ENCODE assay signal across 9 cellular contexts in the genomic region with DNA sequence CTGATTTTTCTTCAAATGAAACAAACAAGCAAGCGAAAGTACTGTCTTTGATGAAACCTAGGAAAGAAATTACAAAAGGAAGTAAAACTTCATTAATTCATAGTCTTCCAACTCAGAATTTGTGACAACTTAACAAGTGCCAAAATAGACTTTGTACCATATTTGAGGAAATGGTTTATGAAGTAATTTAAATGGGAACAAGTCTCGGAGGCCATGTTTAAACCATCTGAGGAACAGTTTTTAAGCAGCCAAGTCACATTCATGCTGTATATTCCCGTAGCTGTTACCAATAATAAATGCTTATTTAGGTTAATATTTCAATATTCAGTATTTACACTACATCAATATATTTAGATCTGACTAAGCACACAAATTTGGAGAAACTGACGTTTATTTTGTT. TPM values are rescaled to one million over a fixed set of nuclear protein-coding genes. Genes with fewer than 3 reads are reported as not detected.
DNase-seq lines count a peak whose midpoint lies in the region; ATAC-seq and TF ChIP-seq lines count a peak whose summit lies in the region.
"Had no signal": no experiment of that assay in that cellular context is flagged by ENCODE, and none has a peak within 500 bp of the region (broad histone marks: within the 10 kb centered on the region; RNA-seq: fewer than 3 reads in every experiment).

No MANE protein-coding gene starts in this region.

- H3K36me3 ChIP-seq in GM23248 (ENCODE audit: low read depth) (no peaks in the 10 kb centered on the region), lower lobe of right lung (no peaks in the 10 kb centered on the region)

- no peak overlapping the region for H3K9ac ChIP-seq in GM23248

- H2AFZ ChIP-seq in GM23248 = peak overlapping the region; percentile 70

- H3K4me1 ChIP-seq in GM23248 (ENCODE audit: insufficient read depth) (no peaks in the 10 kb centered on the region; the same call in 1 of the 2 replicates), lower lobe of right lung (peaks cover 38% of the 10 kb centered on the region)

- H3K27me3 Mint-ChIP-seq in activated CD4-positive, alpha-beta memory T cell treated with anti-CD3 and anti-CD28 coated beads for 36 hours = no peaks in the 10 kb centered on the region

- peak overlapping the region; percentile 88 for H3K4me3 Mint-ChIP-seq in activated CD4-positive, alpha-beta memory T cell treated with anti-CD3 and anti-CD28 coated beads for 36 hours

- no peaks in the 10 kb centered on the region for H3F3A ChIP-seq in GM23248 (ENCODE audit: insufficient read depth)

- H3K4me1 Mint-ChIP-seq in activated CD4-positive, alpha-beta memory T cell treated with anti-CD3 and anti-CD28 coated beads for 36 hours (ENCODE audit: low read depth) = peaks cover 40% of the 10 kb centered on the region

- TF ChIP-seq CTCF in lower lobe of right lung (IDR thresholded peaks at IDR 0.05) = no peak

- H4K20me1 ChIP-seq in GM23248 (ENCODE audit: insufficient read depth) = no peaks in the 10 kb centered on the region

- H3K27ac Mint-ChIP-seq in activated CD4-positive, alpha-beta memory T cell treated with anti-CD3 and anti-CD28 coated beads for 36 hours = peak overlapping the region; percentile 96

- 37 to 43% methylated on average over 4 of the region's 4 CpGs for WGBS in GM23248 (ENCODE audit: low coverage in 1 of 2, low lambda C conversion rate in 2 of 2, missing lambda C conversion rate in 2 of 2), 2 experiments

- H3K9me3 Mint-ChIP-seq in activated CD4-positive, alpha-beta memory T cell treated with anti-CD3 and anti-CD28 coated beads for 36 hours = no peaks in the 10 kb centered on the region

- peaks cover 26% of the 10 kb centered on the region for H3K36me3 Mint-ChIP-seq in activated CD4-positive, alpha-beta memory T cell treated with anti-CD3 and anti-CD28 coated beads for 36 hours

- no peaks in the 10 kb centered on the region for H3K9me2 ChIP-seq in GM23248 (ENCODE audit: insufficient read depth)

- no peaks in the 10 kb centered on the region for H3K79me2 ChIP-seq in GM23248 (ENCODE audit: insufficient read depth)

- DNase-seq in AML-193 (lab: John Stamatoyannopoulos, UW) = peak; percentile 25 to 37
- no peak for DNase-seq in GM23248
- no peak for DNase-seq in activated CD4-positive, alpha-beta memory T cell treated with anti-CD3 and anti-CD28 coated beads for 36 hours
- DNase-seq in lower lobe of right lung = no peak
- DNase-seq in kidney tubule cell (ENCODE audit: low spot score) = no peak
- DNase-seq in NCI-H2081 (lab: John Stamatoyannopoulos, UW) = no peak
- DNase-seq: Calu3 had no signal

- in situ Hi-C loops in GM23248 (cut with MboI) = no loop called here

- peak overlapping the region; percentile 55; the same call in 1 of the 2 replicates for H3K4me3 ChIP-seq in GM23248
- H3K4me3 ChIP-seq in lower lobe of right lung = peak overlapping the region; percentile 59

- no peak overlapping the region for H3K4me2 ChIP-seq in GM23248 (ENCODE audit: unreplicated experiment)

- ATAC-seq in lower lobe of right lung (no peak), HG03354 (IDR thresholded peaks at IDR 0.05; ENCODE audit: poor library complexity, severe bottlenecking, unreplicated experiment) (no peak), HG02678 (IDR thresholded peaks at IDR 0.05; ENCODE audit: unreplicated experiment) (no peak)

- intact Hi-C loops in activated CD4-positive, alpha-beta memory T cell treated with anti-CD3 and anti-CD28 coated beads for 36 hours (cut with micrococcal nuclease) = loop anchor here (2.0 to 5.0 kb wide), 3 partner anchors 13 to 705 kb away; no protein-coding TSS in a partner anchor
- intact Hi-C loops in lower lobe of right lung (cut with DNase I) = no loop called here

- H3K9me3 ChIP-seq in GM23248 (ENCODE audit: low read depth) (no peaks in the 10 kb centered on the region), lower lobe of right lung (no peaks in the 10 kb centered on the region)

- H3K27ac ChIP-seq in GM23248 (no peak overlapping the region), lower lobe of right lung (peak overlapping the region; percentile 85)

- POLR2A ChIA-PET in activated CD4-positive, alpha-beta memory T cell treated with anti-CD3 and anti-CD28 coated beads for 36 hours (lab: Charles Lee) = interaction anchor here (0.8 to 2.6 kb wide), 10 partner anchors 10 to 192 kb away, joined by 3 to 19 read pairs (median 6); a partner anchor contains a TSS

- CTCF ChIA-PET in activated CD4-positive, alpha-beta memory T cell treated with anti-CD3 and anti-CD28 coated beads for 36 hours (lab: Charles Lee) = interaction anchor here (0.9 to 2.6 kb wide), 5 partner anchors 10 to 192 kb away, joined by 4 to 14 read pairs (median 4); a partner anchor contains a TSS

- H3K27me3 ChIP-seq in GM23248 (replicated peaks; ENCODE audit: insufficient read depth) (no peaks in the 10 kb centered on the region), lower lobe of right lung (ENCODE audit: low read depth) (no peaks in the 10 kb centered on the region)

RNA-seq across cellular contexts. Expression of a gene that starts 0.8 kb away (rescaled TPM):
- total RNA-seq in GM23248 (2014; rRNA removed; shearing (Covaris generic)) = 8.3 and 8.5 TPM in 2 replicates
- polyA plus RNA-seq in GM23248 (2016; fragmentation: Nextera tagmentation; extraction: Ambion mirVana) = 10.4 and 13.4 TPM in 2 replicates
- 100 to 1,000 TPM; 640 to 644 TPM for total RNA-seq in activated CD4-positive, alpha-beta memory T cell treated with anti-CD3 and anti-CD28 coated beads for 36 hours
- 313 TPM for total RNA-seq in lower lobe of right lung

RNA-seq across cellular contexts. Expression of a gene that starts 10.7 kb away (rescaled TPM):
- not detected in 2 replicates for total RNA-seq in GM23248 (2014; rRNA removed; shearing (Covaris generic))
- not detected in 2 replicates for polyA plus RNA-seq in GM23248 (2016; fragmentation: Nextera tagmentation; extraction: Ambion mirVana)
- not detected for total RNA-seq in activated CD4-positive, alpha-beta memory T cell treated with anti-CD3 and anti-CD28 coated beads for 36 hours
- total RNA-seq in lower lobe of right lung = 0.53 TPM
- total RNA-seq: Calu3 had no signal

RNA-seq across cellular contexts. Expression of a gene that starts 23.8 kb away (rescaled TPM):
- total RNA-seq in GM23248 (2014; rRNA removed; shearing (Covaris generic)) = not detected in 2 replicates
- polyA plus RNA-seq in GM23248 (2016; fragmentation: Nextera tagmentation; extraction: Ambion mirVana) = not detected in 2 replicates
- 1 to 10 TPM; 1.5 to 2.5 TPM for total RNA-seq in activated CD4-positive, alpha-beta memory T cell treated with anti-CD3 and anti-CD28 coated beads for 36 hours
- total RNA-seq in lower lobe of right lung = 16.2 TPM

Comparison
In these comparisons a context has a peak if more than half of its experiments do, and no peak if none do; other contexts are left out.
1. DNase-seq: peak in AML-193 (2 of 2); none in GM23248 (single experiment), activated CD4-positive, alpha-beta memory T cell treated with anti-CD3 and anti-CD28 coated beads for 36 hours (single experiment), lower lobe of right lung (single experiment), kidney tubule cell (single experiment) and NCI-H2081 (0 of 2).
2. RNA of a gene that starts 0.8 kb away (total RNA-seq): 640 to 644 TPM in activated CD4-positive, alpha-beta memory T cell treated with anti-CD3 and anti-CD28 coated beads for 36 hours and 313 TPM in lower lobe of right lung (single experiment); 8.3 to 8.5 TPM in GM23248; every median in the first group is over 10 times any median in the second.